In the genomic region with DNA sequence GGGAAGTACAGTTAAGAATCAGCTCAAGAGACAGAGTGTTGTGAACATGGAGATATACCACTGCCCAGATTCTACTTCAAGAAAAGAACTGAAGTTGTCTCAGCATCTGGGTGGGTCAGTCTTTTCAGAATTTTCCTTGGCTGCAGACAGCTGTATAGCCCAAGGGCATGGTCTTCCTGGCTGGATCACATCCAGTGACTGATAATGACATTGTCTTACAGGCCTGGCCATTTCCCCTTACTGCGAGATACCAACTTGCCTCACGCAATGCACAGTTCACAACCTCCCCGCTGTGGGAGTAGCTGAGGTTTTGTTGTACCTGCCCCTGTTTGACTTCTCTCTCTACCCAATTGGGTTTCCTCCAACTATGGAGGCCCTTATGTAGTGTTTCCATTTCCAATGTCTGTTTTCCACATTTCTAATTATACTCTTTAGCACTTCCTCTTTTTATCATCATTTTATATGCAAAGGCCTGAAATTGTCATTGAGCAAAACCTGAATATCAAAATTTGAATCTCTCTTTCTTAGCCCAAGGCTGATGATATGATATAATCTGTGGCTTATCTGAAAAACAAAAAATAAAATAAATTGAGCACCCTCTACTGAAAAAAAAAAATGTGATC, we compare ENCODE assay signal across 4 cellular contexts.
TF ChIP-seq lines count a peak whose summit lies in the region.

No MANE protein-coding gene starts in this region.

TF ChIP-seq in GM12891, 5 proteins besides CTCF, POLR2A, EP300 and RAD21 (continued from another document):
- TF ChIP-seq POU2F2 (IDR thresholded peaks at IDR 0.05; ENCODE audit: low read depth, low read length), result no peak

TF ChIP-seq in GM23338, 12 proteins besides CTCF, POLR2A, EP300 and RAD21 (continued from another document):
- TF ChIP-seq, protein P1, sequence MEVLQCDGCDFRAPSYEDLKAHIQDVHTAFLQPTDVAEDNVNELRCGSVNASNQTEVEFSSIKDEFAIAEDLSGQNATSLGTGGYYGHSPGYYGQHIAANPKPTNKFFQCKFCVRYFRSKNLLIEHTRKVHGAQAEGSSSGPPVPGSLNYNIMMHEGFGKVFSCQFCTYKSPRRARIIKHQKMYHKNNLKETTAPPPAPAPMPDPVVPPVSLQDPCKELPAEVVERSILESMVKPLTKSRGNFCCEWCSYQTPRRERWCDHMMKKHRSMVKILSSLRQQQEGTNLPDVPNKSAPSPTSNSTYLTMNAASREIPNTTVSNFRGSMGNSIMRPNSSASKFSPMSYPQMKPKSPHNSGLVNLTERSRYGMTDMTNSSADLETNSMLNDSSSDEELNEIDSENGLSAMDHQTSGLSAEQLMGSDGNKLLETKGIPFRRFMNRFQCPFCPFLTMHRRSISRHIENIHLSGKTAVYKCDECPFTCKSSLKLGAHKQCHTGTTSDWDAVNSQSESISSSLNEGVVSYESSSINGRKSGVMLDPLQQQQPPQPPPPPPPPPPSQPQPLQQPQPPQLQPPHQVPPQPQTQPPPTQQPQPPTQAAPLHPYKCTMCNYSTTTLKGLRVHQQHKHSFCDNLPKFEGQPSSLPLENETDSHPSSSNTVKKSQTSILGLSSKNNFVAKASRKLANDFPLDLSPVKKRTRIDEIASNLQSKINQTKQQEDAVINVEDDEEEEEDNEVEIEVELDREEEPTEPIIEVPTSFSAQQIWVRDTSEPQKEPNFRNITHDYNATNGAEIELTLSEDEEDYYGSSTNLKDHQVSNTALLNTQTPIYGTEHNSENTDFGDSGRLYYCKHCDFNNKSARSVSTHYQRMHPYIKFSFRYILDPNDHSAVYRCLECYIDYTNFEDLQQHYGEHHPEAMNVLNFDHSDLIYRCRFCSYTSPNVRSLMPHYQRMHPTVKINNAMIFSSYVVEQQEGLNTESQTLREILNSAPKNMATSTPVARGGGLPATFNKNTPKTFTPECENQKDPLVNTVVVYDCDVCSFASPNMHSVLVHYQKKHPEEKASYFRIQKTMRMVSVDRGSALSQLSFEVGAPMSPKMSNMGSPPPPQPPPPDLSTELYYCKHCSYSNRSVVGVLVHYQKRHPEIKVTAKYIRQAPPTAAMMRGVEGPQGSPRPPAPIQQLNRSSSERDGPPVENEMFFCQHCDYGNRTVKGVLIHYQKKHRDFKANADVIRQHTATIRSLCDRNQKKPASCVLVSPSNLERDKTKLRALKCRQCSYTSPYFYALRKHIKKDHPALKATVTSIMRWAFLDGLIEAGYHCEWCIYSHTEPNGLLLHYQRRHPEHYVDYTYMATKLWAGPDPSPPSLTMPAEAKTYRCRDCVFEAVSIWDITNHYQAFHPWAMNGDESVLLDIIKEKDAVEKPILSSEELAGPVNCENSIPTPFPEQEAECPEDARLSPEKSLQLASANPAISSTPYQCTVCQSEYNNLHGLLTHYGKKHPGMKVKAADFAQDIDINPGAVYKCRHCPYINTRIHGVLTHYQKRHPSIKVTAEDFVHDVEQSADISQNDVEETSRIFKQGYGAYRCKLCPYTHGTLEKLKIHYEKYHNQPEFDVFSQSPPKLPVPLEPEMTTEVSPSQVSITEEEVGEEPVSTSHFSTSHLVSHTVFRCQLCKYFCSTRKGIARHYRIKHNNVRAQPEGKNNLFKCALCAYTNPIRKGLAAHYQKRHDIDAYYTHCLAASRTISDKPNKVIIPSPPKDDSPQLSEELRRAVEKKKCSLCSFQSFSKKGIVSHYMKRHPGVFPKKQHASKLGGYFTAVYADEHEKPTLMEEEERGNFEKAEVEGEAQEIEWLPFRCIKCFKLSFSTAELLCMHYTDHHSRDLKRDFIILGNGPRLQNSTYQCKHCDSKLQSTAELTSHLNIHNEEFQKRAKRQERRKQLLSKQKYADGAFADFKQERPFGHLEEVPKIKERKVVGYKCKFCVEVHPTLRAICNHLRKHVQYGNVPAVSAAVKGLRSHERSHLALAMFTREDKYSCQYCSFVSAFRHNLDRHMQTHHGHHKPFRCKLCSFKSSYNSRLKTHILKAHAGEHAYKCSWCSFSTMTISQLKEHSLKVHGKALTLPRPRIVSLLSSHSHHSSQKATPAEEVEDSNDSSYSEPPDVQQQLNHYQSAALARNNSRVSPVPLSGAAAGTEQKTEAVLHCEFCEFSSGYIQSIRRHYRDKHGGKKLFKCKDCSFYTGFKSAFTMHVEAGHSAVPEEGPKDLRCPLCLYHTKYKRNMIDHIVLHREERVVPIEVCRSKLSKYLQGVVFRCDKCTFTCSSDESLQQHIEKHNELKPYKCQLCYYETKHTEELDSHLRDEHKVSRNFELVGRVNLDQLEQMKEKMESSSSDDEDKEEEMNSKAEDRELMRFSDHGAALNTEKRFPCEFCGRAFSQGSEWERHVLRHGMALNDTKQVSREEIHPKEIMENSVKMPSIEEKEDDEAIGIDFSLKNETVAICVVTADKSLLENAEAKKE (CRISPR knock-in tag; IDR thresholded peaks at IDR 0.05), result no peak
- TF ChIP-seq POLR2AphosphoS5 (IDR thresholded peaks at IDR 0.05; ENCODE audit: low read depth), result no peak
TF ChIP-seq in GM23338: peak in this region for 0.

TF ChIP-seq in K562, 482 proteins besides CTCF, POLR2A, EP300 and RAD21 (continued from another document):
- TF ChIP-seq, protein P2, sequence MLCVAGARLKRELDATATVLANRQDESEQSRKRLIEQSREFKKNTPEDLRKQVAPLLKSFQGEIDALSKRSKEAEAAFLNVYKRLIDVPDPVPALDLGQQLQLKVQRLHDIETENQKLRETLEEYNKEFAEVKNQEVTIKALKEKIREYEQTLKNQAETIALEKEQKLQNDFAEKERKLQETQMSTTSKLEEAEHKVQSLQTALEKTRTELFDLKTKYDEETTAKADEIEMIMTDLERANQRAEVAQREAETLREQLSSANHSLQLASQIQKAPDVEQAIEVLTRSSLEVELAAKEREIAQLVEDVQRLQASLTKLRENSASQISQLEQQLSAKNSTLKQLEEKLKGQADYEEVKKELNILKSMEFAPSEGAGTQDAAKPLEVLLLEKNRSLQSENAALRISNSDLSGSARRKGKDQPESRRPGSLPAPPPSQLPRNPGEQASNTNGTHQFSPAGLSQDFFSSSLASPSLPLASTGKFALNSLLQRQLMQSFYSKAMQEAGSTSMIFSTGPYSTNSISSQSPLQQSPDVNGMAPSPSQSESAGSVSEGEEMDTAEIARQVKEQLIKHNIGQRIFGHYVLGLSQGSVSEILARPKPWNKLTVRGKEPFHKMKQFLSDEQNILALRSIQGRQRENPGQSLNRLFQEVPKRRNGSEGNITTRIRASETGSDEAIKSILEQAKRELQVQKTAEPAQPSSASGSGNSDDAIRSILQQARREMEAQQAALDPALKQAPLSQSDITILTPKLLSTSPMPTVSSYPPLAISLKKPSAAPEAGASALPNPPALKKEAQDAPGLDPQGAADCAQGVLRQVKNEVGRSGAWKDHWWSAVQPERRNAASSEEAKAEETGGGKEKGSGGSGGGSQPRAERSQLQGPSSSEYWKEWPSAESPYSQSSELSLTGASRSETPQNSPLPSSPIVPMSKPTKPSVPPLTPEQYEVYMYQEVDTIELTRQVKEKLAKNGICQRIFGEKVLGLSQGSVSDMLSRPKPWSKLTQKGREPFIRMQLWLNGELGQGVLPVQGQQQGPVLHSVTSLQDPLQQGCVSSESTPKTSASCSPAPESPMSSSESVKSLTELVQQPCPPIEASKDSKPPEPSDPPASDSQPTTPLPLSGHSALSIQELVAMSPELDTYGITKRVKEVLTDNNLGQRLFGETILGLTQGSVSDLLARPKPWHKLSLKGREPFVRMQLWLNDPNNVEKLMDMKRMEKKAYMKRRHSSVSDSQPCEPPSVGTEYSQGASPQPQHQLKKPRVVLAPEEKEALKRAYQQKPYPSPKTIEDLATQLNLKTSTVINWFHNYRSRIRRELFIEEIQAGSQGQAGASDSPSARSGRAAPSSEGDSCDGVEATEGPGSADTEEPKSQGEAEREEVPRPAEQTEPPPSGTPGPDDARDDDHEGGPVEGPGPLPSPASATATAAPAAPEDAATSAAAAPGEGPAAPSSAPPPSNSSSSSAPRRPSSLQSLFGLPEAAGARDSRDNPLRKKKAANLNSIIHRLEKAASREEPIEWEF (CRISPR knock-in tag; IDR thresholded peaks at IDR 0.05), result no peak
- TF ChIP-seq, protein P3, sequence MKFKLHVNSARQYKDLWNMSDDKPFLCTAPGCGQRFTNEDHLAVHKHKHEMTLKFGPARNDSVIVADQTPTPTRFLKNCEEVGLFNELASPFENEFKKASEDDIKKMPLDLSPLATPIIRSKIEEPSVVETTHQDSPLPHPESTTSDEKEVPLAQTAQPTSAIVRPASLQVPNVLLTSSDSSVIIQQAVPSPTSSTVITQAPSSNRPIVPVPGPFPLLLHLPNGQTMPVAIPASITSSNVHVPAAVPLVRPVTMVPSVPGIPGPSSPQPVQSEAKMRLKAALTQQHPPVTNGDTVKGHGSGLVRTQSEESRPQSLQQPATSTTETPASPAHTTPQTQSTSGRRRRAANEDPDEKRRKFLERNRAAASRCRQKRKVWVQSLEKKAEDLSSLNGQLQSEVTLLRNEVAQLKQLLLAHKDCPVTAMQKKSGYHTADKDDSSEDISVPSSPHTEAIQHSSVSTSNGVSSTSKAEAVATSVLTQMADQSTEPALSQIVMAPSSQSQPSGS (CRISPR knock-in tag; IDR thresholded peaks at IDR 0.05), result no peak
TF ChIP-seq in K562: peak in this region for 1.

TF ChIP-seq in SK-N-SH, 30 proteins besides CTCF, POLR2A, EP300 and RAD21 (continued from another document):
- TF ChIP-seq, protein P4, sequence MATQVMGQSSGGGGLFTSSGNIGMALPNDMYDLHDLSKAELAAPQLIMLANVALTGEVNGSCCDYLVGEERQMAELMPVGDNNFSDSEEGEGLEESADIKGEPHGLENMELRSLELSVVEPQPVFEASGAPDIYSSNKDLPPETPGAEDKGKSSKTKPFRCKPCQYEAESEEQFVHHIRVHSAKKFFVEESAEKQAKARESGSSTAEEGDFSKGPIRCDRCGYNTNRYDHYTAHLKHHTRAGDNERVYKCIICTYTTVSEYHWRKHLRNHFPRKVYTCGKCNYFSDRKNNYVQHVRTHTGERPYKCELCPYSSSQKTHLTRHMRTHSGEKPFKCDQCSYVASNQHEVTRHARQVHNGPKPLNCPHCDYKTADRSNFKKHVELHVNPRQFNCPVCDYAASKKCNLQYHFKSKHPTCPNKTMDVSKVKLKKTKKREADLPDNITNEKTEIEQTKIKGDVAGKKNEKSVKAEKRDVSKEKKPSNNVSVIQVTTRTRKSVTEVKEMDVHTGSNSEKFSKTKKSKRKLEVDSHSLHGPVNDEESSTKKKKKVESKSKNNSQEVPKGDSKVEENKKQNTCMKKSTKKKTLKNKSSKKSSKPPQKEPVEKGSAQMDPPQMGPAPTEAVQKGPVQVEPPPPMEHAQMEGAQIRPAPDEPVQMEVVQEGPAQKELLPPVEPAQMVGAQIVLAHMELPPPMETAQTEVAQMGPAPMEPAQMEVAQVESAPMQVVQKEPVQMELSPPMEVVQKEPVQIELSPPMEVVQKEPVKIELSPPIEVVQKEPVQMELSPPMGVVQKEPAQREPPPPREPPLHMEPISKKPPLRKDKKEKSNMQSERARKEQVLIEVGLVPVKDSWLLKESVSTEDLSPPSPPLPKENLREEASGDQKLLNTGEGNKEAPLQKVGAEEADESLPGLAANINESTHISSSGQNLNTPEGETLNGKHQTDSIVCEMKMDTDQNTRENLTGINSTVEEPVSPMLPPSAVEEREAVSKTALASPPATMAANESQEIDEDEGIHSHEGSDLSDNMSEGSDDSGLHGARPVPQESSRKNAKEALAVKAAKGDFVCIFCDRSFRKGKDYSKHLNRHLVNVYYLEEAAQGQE (IDR thresholded peaks at IDR 0.05; ENCODE audit: low read depth, low read length), result no peak
- TF ChIP-seq, protein P5, sequence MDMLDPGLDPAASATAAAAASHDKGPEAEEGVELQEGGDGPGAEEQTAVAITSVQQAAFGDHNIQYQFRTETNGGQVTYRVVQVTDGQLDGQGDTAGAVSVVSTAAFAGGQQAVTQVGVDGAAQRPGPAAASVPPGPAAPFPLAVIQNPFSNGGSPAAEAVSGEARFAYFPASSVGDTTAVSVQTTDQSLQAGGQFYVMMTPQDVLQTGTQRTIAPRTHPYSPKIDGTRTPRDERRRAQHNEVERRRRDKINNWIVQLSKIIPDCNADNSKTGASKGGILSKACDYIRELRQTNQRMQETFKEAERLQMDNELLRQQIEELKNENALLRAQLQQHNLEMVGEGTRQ (IDR thresholded peaks at IDR 0.05; ENCODE audit: borderline replicate concordance, low read depth, low read length), result no peak
- TF ChIP-seq POLR2AphosphoS5 (IDR thresholded peaks at IDR 0.05; ENCODE audit: low read depth, low read length) (no peak), RFX5 (IDR thresholded peaks at IDR 0.05; ENCODE audit: low read length) (no peak), FOSL2 (IDR thresholded peaks at IDR 0.05; ENCODE audit: borderline replicate concordance, low read depth) (no peak), NFIC (IDR thresholded peaks at IDR 0.05; ENCODE audit: borderline replicate concordance) (no peak), MEF2A (IDR thresholded peaks at IDR 0.05; ENCODE audit: borderline replicate concordance, low read depth) (no peak), SMC3 (IDR thresholded peaks at IDR 0.05; ENCODE audit: low read depth, low read length) (no peak), EZH2phosphoT487 (IDR thresholded peaks at IDR 0.05; ENCODE audit: borderline replicate concordance, low read depth) (no peak), FOXM1 (IDR thresholded peaks at IDR 0.05; ENCODE audit: low read depth) (no peak), JUND (IDR thresholded peaks at IDR 0.05) (no peak), YY1 (IDR thresholded peaks at IDR 0.05; ENCODE audit: low read depth) (no peak), FOXJ3 (CRISPR knock-in tag; IDR thresholded peaks at IDR 0.05) (no peak)
- TF ChIP-seq, protein P6, sequence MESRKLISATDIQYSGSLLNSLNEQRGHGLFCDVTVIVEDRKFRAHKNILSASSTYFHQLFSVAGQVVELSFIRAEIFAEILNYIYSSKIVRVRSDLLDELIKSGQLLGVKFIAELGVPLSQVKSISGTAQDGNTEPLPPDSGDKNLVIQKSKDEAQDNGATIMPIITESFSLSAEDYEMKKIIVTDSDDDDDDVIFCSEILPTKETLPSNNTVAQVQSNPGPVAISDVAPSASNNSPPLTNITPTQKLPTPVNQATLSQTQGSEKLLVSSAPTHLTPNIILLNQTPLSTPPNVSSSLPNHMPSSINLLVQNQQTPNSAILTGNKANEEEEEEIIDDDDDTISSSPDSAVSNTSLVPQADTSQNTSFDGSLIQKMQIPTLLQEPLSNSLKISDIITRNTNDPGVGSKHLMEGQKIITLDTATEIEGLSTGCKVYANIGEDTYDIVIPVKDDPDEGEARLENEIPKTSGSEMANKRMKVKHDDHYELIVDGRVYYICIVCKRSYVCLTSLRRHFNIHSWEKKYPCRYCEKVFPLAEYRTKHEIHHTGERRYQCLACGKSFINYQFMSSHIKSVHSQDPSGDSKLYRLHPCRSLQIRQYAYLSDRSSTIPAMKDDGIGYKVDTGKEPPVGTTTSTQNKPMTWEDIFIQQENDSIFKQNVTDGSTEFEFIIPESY (IDR thresholded peaks at IDR 0.05; ENCODE audit: borderline replicate concordance, low read depth), result no peak
- TF ChIP-seq, protein P7, sequence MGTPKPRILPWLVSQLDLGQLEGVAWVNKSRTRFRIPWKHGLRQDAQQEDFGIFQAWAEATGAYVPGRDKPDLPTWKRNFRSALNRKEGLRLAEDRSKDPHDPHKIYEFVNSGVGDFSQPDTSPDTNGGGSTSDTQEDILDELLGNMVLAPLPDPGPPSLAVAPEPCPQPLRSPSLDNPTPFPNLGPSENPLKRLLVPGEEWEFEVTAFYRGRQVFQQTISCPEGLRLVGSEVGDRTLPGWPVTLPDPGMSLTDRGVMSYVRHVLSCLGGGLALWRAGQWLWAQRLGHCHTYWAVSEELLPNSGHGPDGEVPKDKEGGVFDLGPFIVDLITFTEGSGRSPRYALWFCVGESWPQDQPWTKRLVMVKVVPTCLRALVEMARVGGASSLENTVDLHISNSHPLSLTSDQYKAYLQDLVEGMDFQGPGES (IDR thresholded peaks at IDR 0.05; ENCODE audit: low read depth, low read length), result no peak
- TF ChIP-seq, protein P8, sequence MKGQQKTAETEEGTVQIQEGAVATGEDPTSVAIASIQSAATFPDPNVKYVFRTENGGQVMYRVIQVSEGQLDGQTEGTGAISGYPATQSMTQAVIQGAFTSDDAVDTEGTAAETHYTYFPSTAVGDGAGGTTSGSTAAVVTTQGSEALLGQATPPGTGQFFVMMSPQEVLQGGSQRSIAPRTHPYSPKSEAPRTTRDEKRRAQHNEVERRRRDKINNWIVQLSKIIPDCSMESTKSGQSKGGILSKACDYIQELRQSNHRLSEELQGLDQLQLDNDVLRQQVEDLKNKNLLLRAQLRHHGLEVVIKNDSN (IDR thresholded peaks at IDR 0.05; ENCODE audit: borderline replicate concordance, low read depth), result no peak
TF ChIP-seq in SK-N-SH: peak in this region for 0.
